Comparison of ENCODE assay signal across 15 cellular contexts in the genomic region with DNA sequence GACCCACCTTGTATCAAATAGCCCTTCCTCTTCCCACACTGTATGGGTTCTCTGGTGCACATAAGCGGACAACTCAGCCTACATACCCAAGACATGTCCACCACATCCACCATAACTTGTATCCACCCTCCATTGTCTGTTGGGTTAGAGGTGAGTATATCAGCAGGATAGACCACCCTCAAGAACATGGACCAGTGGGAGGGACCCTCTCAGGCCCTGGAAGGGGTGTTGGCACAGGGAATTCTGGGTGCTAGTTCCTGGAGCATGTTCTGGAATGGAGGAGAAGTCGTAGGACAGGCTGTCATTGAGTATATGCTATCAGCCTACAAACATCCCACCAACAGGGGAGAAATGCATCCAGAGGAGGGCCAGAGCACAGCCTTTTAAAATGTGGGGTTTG. TPM values are rescaled to one million over a fixed set of nuclear protein-coding genes. Genes with fewer than 3 reads are reported as not detected.
DNase-seq lines count a peak whose midpoint lies in the region; ATAC-seq and TF ChIP-seq lines count a peak whose summit lies in the region.
"Had no signal": no experiment of that assay in that cellular context is flagged by ENCODE, and none has a peak within 500 bp of the region (broad histone marks: within the 10 kb centered on the region; RNA-seq: fewer than 3 reads in every experiment).

No MANE protein-coding gene starts in this region.

- ATAC-seq in activated CD8-positive, alpha-beta memory T cell treated with anti-CD3 and anti-CD28 coated beads, Interleukin-2, amount 10 ng/mL, durations not matched to agents 7 days and 5 days = peak; percentile 28
- peak in 3 of 4 experiments; percentile 16 to 24 (median 21) for ATAC-seq in T-cell (replicated peaks in 1 of 4)
- ATAC-seq in esophagus mucosa = peak; percentile 14
- no peak for ATAC-seq in body of pancreas
- no peak for ATAC-seq in GM21825 (IDR thresholded peaks at IDR 0.05; ENCODE audit: unreplicated experiment)

- no peak overlapping the region for H3K27ac ChIP-seq in body of pancreas
- H3K27ac ChIP-seq: PC-9 had no signal

- H3K4me3 Mint-ChIP-seq in activated CD8-positive, alpha-beta memory T cell treated with anti-CD3 and anti-CD28 coated beads, Interleukin-2, amount 10 ng/mL, durations not matched to agents 7 days and 5 days = no peak overlapping the region
- peak overlapping the region in 1 of 3 donors; percentile 3 for H3K4me3 Mint-ChIP-seq in T-cell
- peak overlapping the region; percentile 7 for H3K4me3 Mint-ChIP-seq in type B pancreatic cell

- POLR2A ChIA-PET in T-cell (lab: Charles Lee) = interaction anchor here in 1 of 2 donors (0.6 to 0.9 kb wide), 2 partner anchors 13 to 26 kb away, joined by 3 to 4 read pairs; no protein-coding TSS in a partner anchor

- H3K4me3 ChIP-seq in body of pancreas = no peak overlapping the region
- H3K4me3 ChIP-seq: PC-9 had no signal

- H3K4me1 Mint-ChIP-seq in activated CD8-positive, alpha-beta memory T cell treated with anti-CD3 and anti-CD28 coated beads, Interleukin-2, amount 10 ng/mL, durations not matched to agents 7 days and 5 days = peaks cover 42% of the 10 kb centered on the region
- peaks cover 63 to 67% (median 65%) of the 10 kb centered on the region in 3 donors for H3K4me1 Mint-ChIP-seq in T-cell
- no peaks in the 10 kb centered on the region for H3K4me1 Mint-ChIP-seq in type B pancreatic cell (ENCODE audit: unreplicated experiment)

- H3K27me3 ChIP-seq in body of pancreas = no peaks in the 10 kb centered on the region

- peaks cover 11% of the 10 kb centered on the region for H3K9me3 Mint-ChIP-seq in activated CD8-positive, alpha-beta memory T cell treated with anti-CD3 and anti-CD28 coated beads, Interleukin-2, amount 10 ng/mL, durations not matched to agents 7 days and 5 days (ENCODE audit: low read depth)
- peaks cover 8 to 11% (median 11%) of the 10 kb centered on the region in 3 donors for H3K9me3 Mint-ChIP-seq in T-cell
- peaks cover 8% of the 10 kb centered on the region for H3K9me3 Mint-ChIP-seq in type B pancreatic cell

- peaks cover 3% of the 10 kb centered on the region for H3K4me1 ChIP-seq in body of pancreas

- TF ChIP-seq CTCF in type B pancreatic cell (conservative IDR thresholded peaks at IDR 0.05) (no peak), body of pancreas (IDR thresholded peaks at IDR 0.05) (no peak)

- CTCF ChIA-PET in activated CD8-positive, alpha-beta memory T cell treated with anti-CD3 and anti-CD28 coated beads, Interleukin-2, amount 10 ng/mL, durations not matched to agents 7 days and 5 days (lab: Charles Lee) = no interaction called here
- CTCF ChIA-PET in T-cell (lab: Charles Lee) = no interaction called here

- intact Hi-C loops in body of pancreas (cut with DNase I) = no loop called here

- H3K36me3 Mint-ChIP-seq in activated CD8-positive, alpha-beta memory T cell treated with anti-CD3 and anti-CD28 coated beads, Interleukin-2, amount 10 ng/mL, durations not matched to agents 7 days and 5 days = peaks cover 90% of the 10 kb centered on the region
- H3K36me3 Mint-ChIP-seq in T-cell = peaks cover 82% of the 10 kb centered on the region
- H3K36me3 Mint-ChIP-seq in type B pancreatic cell = peaks cover 42% of the 10 kb centered on the region

- H3K27ac Mint-ChIP-seq in activated CD8-positive, alpha-beta memory T cell treated with anti-CD3 and anti-CD28 coated beads, Interleukin-2, amount 10 ng/mL, durations not matched to agents 7 days and 5 days = no peak overlapping the region
- H3K27ac Mint-ChIP-seq in T-cell (peak overlapping the region; percentile 11 to 62), type B pancreatic cell (peak overlapping the region; percentile 57)

- no peak for DNase-seq in activated CD8-positive, alpha-beta memory T cell treated with anti-CD3 and anti-CD28 coated beads, Interleukin-2, amount 10 ng/mL, durations not matched to agents 7 days and 5 days
- DNase-seq in activated CD8-positive, alpha-beta memory T cell treated with anti-CD3 and anti-CD28 coated beads, Interleukin-2, amount 50 U/mL, for 48 hours = no peak
- no peak for DNase-seq in T-cell
- DNase-seq in type B pancreatic cell (ENCODE audit: extremely low spot score, unreplicated experiment) = no peak
- DNase-seq in T-helper 1 cell = no peak
- DNase-seq in body of pancreas = no peak
- DNase-seq: DMS79, KG1, NCI-H1105, NCI-H187 treated with DMSO at 0.1 percent for 48 hours, NCI-H2171 treated with DMSO at 0.1 percent for 48 hours, NCI-H774, PC-9 had no signal

- TF ChIP-seq POLR2A in body of pancreas (IDR thresholded peaks at IDR 0.05) = no peak

- H3K36me3 ChIP-seq in body of pancreas (replicated peaks in 1 of 2; ENCODE audit: insufficient read depth in 1 of 2, low read depth in 2 of 2) = peaks cover 9 to 11% of the 10 kb centered on the region in 2 donors

- WGBS in body of pancreas, 2 donors = 87 to 97% methylated on average over 2 of the region's 2 CpGs

- H3K27me3 Mint-ChIP-seq in activated CD8-positive, alpha-beta memory T cell treated with anti-CD3 and anti-CD28 coated beads, Interleukin-2, amount 10 ng/mL, durations not matched to agents 7 days and 5 days = no peaks in the 10 kb centered on the region
- H3K27me3 Mint-ChIP-seq in T-cell (no peaks in the 10 kb centered on the region), type B pancreatic cell (no peaks in the 10 kb centered on the region)

- no peaks in the 10 kb centered on the region for H3K9me3 ChIP-seq in body of pancreas

RNA-seq across cellular contexts. Expression of a gene that starts 7.4 kb away (rescaled TPM):
- total RNA-seq in activated CD8-positive, alpha-beta memory T cell treated with anti-CD3 and anti-CD28 coated beads, Interleukin-2, amount 10 ng/mL, durations not matched to agents 7 days and 5 days = 10 to 100 TPM; 64.9 to 96.9 TPM
- total RNA-seq in T-cell (100 to 1,000 TPM in 3 of 5 donors, 10 to 100 TPM in 2; 86.2 to 218 (median 117) TPM), esophagus mucosa (54.1 TPM), type B pancreatic cell (ENCODE audit: low replicate concordance) (60.0 and 292 TPM in 2 replicates), body of pancreas (10 to 100 TPM; 27.0 to 29.8 TPM)

Comparison
In these comparisons a context has a peak if more than half of its experiments do, and no peak if none do; other contexts are left out.
1. ATAC-seq: peak in activated CD8-positive, alpha-beta memory T cell treated with anti-CD3 and anti-CD28 coated beads, Interleukin-2, amount 10 ng/mL, durations not matched to agents 7 days and 5 days (single experiment), T-cell (3 of 4) and esophagus mucosa (single experiment); none in body of pancreas (single experiment) and GM21825 (single experiment).